ENCODE assay signal across 19 cellular contexts in genomic region chr21:41229527-41230248, GRCh38.
DNase-seq lines count a peak whose midpoint lies in the region; ATAC-seq lines count a peak whose summit lies in the region.
"Had no signal": no experiment of that assay in that cellular context is flagged by ENCODE, and none has a peak within 500 bp of the region (broad histone marks: within the 10 kb centered on the region; RNA-seq: fewer than 3 reads in every experiment).

No MANE protein-coding gene starts in this region.

- DNase-seq in NCI-H526 treated with DMSO at 0.1 percent for 48 hours (lab: John Stamatoyannopoulos, UW) (peak; percentile 4), activated gamma-delta T cell treated with Interleukin-2 at 50 U/mL for 16 hours (no peak), HCEC 1CT (no peak)
- DNase-seq in stimulated activated naive B cell treated with anti-CD40 and anti-IgM and Interleukin-4, amounts not matched to agents 10 μg/mL and 1 μg/mL and 100 μg/mL, for 72 hours = peak; percentile 36
- DNase-seq: Calu3; CD8-positive, alpha-beta T cell; H9; KG1; MV-4-11; NCI-H1417; NCI-H1930; NCI-H345; NK-92 treated with Interleukin-12 subunit alpha and Interleukin-12 subunit beta, amount 100 ng/mL, for 24 hours; OCI-M1; Right ventricle myocardium superior had no signal

- H3K27me3 Mint-ChIP-seq in stimulated activated naive B cell treated with anti-CD40 and anti-IgM and Interleukin-4, amounts not matched to agents 10 μg/mL and 1 μg/mL and 100 μg/mL, for 72 hours = no peaks in the 10 kb centered on the region

- H3K9me3 Mint-ChIP-seq in stimulated activated naive B cell treated with anti-CD40 and anti-IgM and Interleukin-4, amounts not matched to agents 10 μg/mL and 1 μg/mL and 100 μg/mL, for 72 hours = peaks cover 4 to 6% of the 10 kb centered on the region in 2 donors
- H3K9me3 Mint-ChIP-seq: CD8-positive, alpha-beta T cell; H9 had no signal

- H3K27ac Mint-ChIP-seq in stimulated activated naive B cell treated with anti-CD40 and anti-IgM and Interleukin-4, amounts not matched to agents 10 μg/mL and 1 μg/mL and 100 μg/mL, for 72 hours = peak overlapping the region; percentile 57
- H3K27ac Mint-ChIP-seq: CD8-positive, alpha-beta T cell had no signal

- H3K36me3 Mint-ChIP-seq in stimulated activated naive B cell treated with anti-CD40 and anti-IgM and Interleukin-4, amounts not matched to agents 10 μg/mL and 1 μg/mL and 100 μg/mL, for 72 hours = peaks cover 9 to 10% of the 10 kb centered on the region in 2 donors
- H3K36me3 Mint-ChIP-seq: CD8-positive, alpha-beta T cell had no signal

- H3K4me3 Mint-ChIP-seq in stimulated activated naive B cell treated with anti-CD40 and anti-IgM and Interleukin-4, amounts not matched to agents 10 μg/mL and 1 μg/mL and 100 μg/mL, for 72 hours = peak overlapping the region; percentile 22 to 68
- H3K4me3 Mint-ChIP-seq: CD8-positive, alpha-beta T cell; H9 had no signal

- peaks cover 48 to 76% of the 10 kb centered on the region in 2 donors for H3K4me1 Mint-ChIP-seq in stimulated activated naive B cell treated with anti-CD40 and anti-IgM and Interleukin-4, amounts not matched to agents 10 μg/mL and 1 μg/mL and 100 μg/mL, for 72 hours

- ATAC-seq in GM18907 (IDR thresholded peaks at IDR 0.05; ENCODE audit: unreplicated experiment) (peak; percentile 67), esophagus mucosa (peak; percentile 35), HG02970 (IDR thresholded peaks at IDR 0.05; ENCODE audit: low FRiP score, unreplicated experiment) (no peak)
- ATAC-seq in stimulated activated naive B cell treated with anti-CD40 and anti-IgM and Interleukin-4, amounts not matched to agents 10 μg/mL and 1 μg/mL and 100 μg/mL, for 72 hours (replicated peaks) = peak; percentile 83 to 87
- ATAC-seq: CD8-positive, alpha-beta T cell; HepG2 had no signal

Comparison
In these comparisons a context has a peak if more than half of its experiments do, and no peak if none do; other contexts are left out.
1. DNase-seq: peak in NCI-H526 treated with DMSO at 0.1 percent for 48 hours (single experiment) and stimulated activated naive B cell treated with anti-CD40 and anti-IgM and Interleukin-4, amounts not matched to agents 10 μg/mL and 1 μg/mL and 100 μg/mL, for 72 hours (single experiment); none in activated gamma-delta T cell treated with Interleukin-2 at 50 U/mL for 16 hours (single experiment) and HCEC 1CT (single experiment).